Comparison of ENCODE assay signal across 12 cellular contexts in genomic region chr19:9539921-9540320, GRCh38. TPM values are rescaled to one million over a fixed set of nuclear protein-coding genes. Genes with fewer than 3 reads are reported as not detected.
DNase-seq lines count a peak whose midpoint lies in the region; ATAC-seq and TF ChIP-seq lines count a peak whose summit lies in the region.
"Not testable (repeated sequence)": the region's sequence is repeated elsewhere in the genome, so short reads cannot be mapped to it uniquely, and the experiment has no call there.
"Had no signal": no experiment of that assay in that cellular context is flagged by ENCODE, and none has a peak within 500 bp of the region (broad histone marks: within the 10 kb centered on the region; RNA-seq: fewer than 3 reads in every experiment).

No MANE protein-coding gene starts in this region.

- not testable (repeated sequence) for H3F3A ChIP-seq in GM23338 (replicated peaks; ENCODE audit: low read depth); smooth muscle cell (ENCODE audit: low read depth)

- H2AFZ ChIP-seq in GM23338; smooth muscle cell (ENCODE audit: low read depth): not testable (repeated sequence)

- not testable (repeated sequence) for H3K27me3 ChIP-seq in GM23338 (ENCODE audit: insufficient read depth); esophagus squamous epithelium; naive thymus-derived CD4-positive, alpha-beta T cell (ENCODE audit: control insufficient read depth in 2 of 2, insufficient read depth in 2 of 2, low read length in 2 of 2); smooth muscle cell (ENCODE audit: low read depth)

- CTCF ChIA-PET in activated B cell treated with CpG ODN at 0.5 μM for 24 hours (lab: Charles Lee); MCF 10A (lab: Yijun Ruan, JAX); naive thymus-derived CD4-positive, alpha-beta T cell (lab: Charles Lee): not testable (repeated sequence)

- not testable (repeated sequence) for TF ChIP-seq CTCF in GM23338 (conservative IDR thresholded peaks at IDR 0.05; ENCODE audit: low read depth in 2 of 2); activated B cell treated with CpG ODN at 0.5 μM for 24 hours (IDR thresholded peaks at IDR 0.05); MCF 10A (IDR thresholded peaks at IDR 0.05; ENCODE audit: unreplicated experiment); esophagus squamous epithelium (IDR thresholded peaks at IDR 0.05); smooth muscle cell (IDR thresholded peaks at IDR 0.05; ENCODE audit: borderline replicate concordance, insufficient read depth, poor library complexity, severe bottlenecking)

- WGBS in esophagus squamous epithelium, 2 donors: 61 to 87% methylated on average over 1 of the region's 1 CpG
- 76% methylated on average over 1 of the region's 1 CpG for WGBS in smooth muscle cell (ENCODE audit: low lambda C conversion rate)

- H3K9me3 Mint-ChIP-seq in GM23338 (peaks cover 37% of the 10 kb centered on the region), MCF 10A (ENCODE audit: unreplicated experiment) (peaks cover 15% of the 10 kb centered on the region)
- H3K9me3 Mint-ChIP-seq in activated B cell treated with CpG ODN at 0.5 μM for 24 hours: not testable (repeated sequence)
- peaks cover 43% of the 10 kb centered on the region for H3K9me3 Mint-ChIP-seq in activated T-helper 2 cell treated with anti-CD3 and anti-CD28 coated beads, Interferon-gamma antibody, Interleukin-2, Interleukin-4, amounts not matched to agents 10 μg/mL and 5 μg/mL and 100 μg/mL, durations not matched to agents 14 hours and 24 hours and 36 hours
- H3K9me3 Mint-ChIP-seq in naive thymus-derived CD4-positive, alpha-beta T cell: peaks cover 13 to 50% (median 27%) of the 10 kb centered on the region in 11 donors

- H3K36me3 ChIP-seq in GM23338 (ENCODE audit: insufficient read depth) (peaks cover 15% of the 10 kb centered on the region), esophagus squamous epithelium (peaks cover 9 to 16% (median 10%) of the 10 kb centered on the region in 3 donors), smooth muscle cell (ENCODE audit: low read depth) (peaks cover 19% of the 10 kb centered on the region)
- peaks cover 3 to 24% (median 13%) of the 10 kb centered on the region in 3 experiments for H3K36me3 ChIP-seq in naive thymus-derived CD4-positive, alpha-beta T cell (ENCODE audit: control insufficient read depth in 2 of 3, insufficient read depth in 3 of 3, low read length in 3 of 3)

- peak overlapping the region; percentile 6; the same call in 1 of the 2 replicates for H3K27ac Mint-ChIP-seq in GM23338
- peak overlapping the region; percentile 99 for H3K27ac Mint-ChIP-seq in activated B cell treated with CpG ODN at 0.5 μM for 24 hours
- peak overlapping the region; percentile 38 for H3K27ac Mint-ChIP-seq in activated T-helper 2 cell treated with anti-CD3 and anti-CD28 coated beads, Interferon-gamma antibody, Interleukin-2, Interleukin-4, amounts not matched to agents 10 μg/mL and 5 μg/mL and 100 μg/mL, durations not matched to agents 14 hours and 24 hours and 36 hours
- not testable (repeated sequence) for H3K27ac Mint-ChIP-seq in MCF 10A (ENCODE audit: low read depth, unreplicated experiment)
- H3K27ac Mint-ChIP-seq in naive thymus-derived CD4-positive, alpha-beta T cell: peak overlapping the region in 8 of 9 donors; percentile 26 to 100 (median 87)

- not testable (repeated sequence) for H3K4me3 ChIP-seq in GM23338; esophagus squamous epithelium; naive thymus-derived CD4-positive, alpha-beta T cell (ENCODE audit: low read length); smooth muscle cell

- not testable (repeated sequence) for H4K20me1 ChIP-seq in GM23338 (replicated peaks; ENCODE audit: insufficient read depth); smooth muscle cell (ENCODE audit: low read depth)

- not testable (repeated sequence) for TF ChIP-seq POLR2A in esophagus squamous epithelium (IDR thresholded peaks at IDR 0.05)

- H3K9me2 ChIP-seq in GM23338 (ENCODE audit: insufficient read depth): not testable (repeated sequence)

- H3K4me1 ChIP-seq in GM23338 (ENCODE audit: insufficient read depth); naive thymus-derived CD4-positive, alpha-beta T cell (ENCODE audit: control insufficient read depth in 2 of 2, insufficient read depth in 2 of 2, low read length in 2 of 2); smooth muscle cell (ENCODE audit: low read depth): not testable (repeated sequence)
- H3K4me1 ChIP-seq in esophagus squamous epithelium: peaks cover 5 to 19% (median 7%) of the 10 kb centered on the region in 3 donors

- intact Hi-C loops in activated B cell treated with CpG ODN at 0.5 μM for 24 hours (cut with micrococcal nuclease): loop anchor here (5.0 to 10.0 kb wide), 5 partner anchors 45 to 398 kb away; partner anchors contain the start of genes ZNF121, ZNF266, ZNF317 and ZNF561
- intact Hi-C loops in activated T-helper 2 cell treated with anti-CD3 and anti-CD28 coated beads, Interferon-gamma antibody, Interleukin-2, Interleukin-4, amounts not matched to agents 10 μg/mL and 5 μg/mL and 100 μg/mL, durations not matched to agents 14 hours and 24 hours and 36 hours (cut with micrococcal nuclease): loop anchor here (2.0 to 5.0 kb wide), 2 partner anchors 45 to 103 kb away; partner anchors contain the start of genes ZNF121 and ZNF266
- intact Hi-C loops in MCF 10A (cut with micrococcal nuclease); esophagus squamous epithelium (cut with DNase I): not testable (repeated sequence)
- intact Hi-C loops in naive thymus-derived CD4-positive, alpha-beta T cell (cut with micrococcal nuclease): loop anchor here (2.0 kb wide), 3 partner anchors 231 to 279 kb away; partner anchors contain the start of genes FBXL12 (in 1 of the 2) and ZNF699 (in 1 of the 2)

- H3K9me3 ChIP-seq in esophagus squamous epithelium: peaks cover 0 to 26% (median 7%) of the 10 kb centered on the region in 3 donors
- peaks cover 0 to 16% (median 0%) of the 10 kb centered on the region in 3 experiments for H3K9me3 ChIP-seq in naive thymus-derived CD4-positive, alpha-beta T cell (ENCODE audit: control insufficient read depth in 2 of 3, low read length in 3 of 3)
- H3K9me3 ChIP-seq in smooth muscle cell (replicated peaks; ENCODE audit: low read depth): not testable (repeated sequence)

- peaks cover 26% of the 10 kb centered on the region for H3K79me2 ChIP-seq in GM23338 (replicated peaks; ENCODE audit: insufficient read depth)
- peaks cover 32% of the 10 kb centered on the region for H3K79me2 ChIP-seq in smooth muscle cell (ENCODE audit: low read depth)

- ATAC-seq in GM23338; activated B cell treated with CpG ODN at 0.5 μM for 24 hours (ENCODE audit: low read depth); naive thymus-derived CD4-positive, alpha-beta T cell: not testable (repeated sequence)

- not testable (repeated sequence) for H3K27me3 Mint-ChIP-seq in GM23338 (ENCODE audit: insufficient read depth, low read depth, poor library complexity); activated B cell treated with CpG ODN at 0.5 μM for 24 hours; activated T-helper 2 cell treated with anti-CD3 and anti-CD28 coated beads, Interferon-gamma antibody, Interleukin-2, Interleukin-4, amounts not matched to agents 10 μg/mL and 5 μg/mL and 100 μg/mL, durations not matched to agents 14 hours and 24 hours and 36 hours (ENCODE audit: low read depth); MCF 10A (ENCODE audit: insufficient read depth, unreplicated experiment); naive thymus-derived CD4-positive, alpha-beta T cell

- POLR2A ChIA-PET in activated B cell treated with CpG ODN at 0.5 μM for 24 hours (lab: Charles Lee): not testable (repeated sequence)
- POLR2A ChIA-PET in MCF 10A (lab: Yijun Ruan, JAX): interaction anchor here (0.6 to 1.1 kb wide), 2 partner anchors 21 to 383 kb away, joined by 3 read pairs; no protein-coding TSS in a partner anchor
- POLR2A ChIA-PET in naive thymus-derived CD4-positive, alpha-beta T cell (lab: Charles Lee): interaction anchor here (0.6 kb wide), 1 partner anchor 47 kb away, joined by 3 read pairs; no protein-coding TSS in a partner anchor

- not testable (repeated sequence) for H3K9ac ChIP-seq in smooth muscle cell (ENCODE audit: low read depth)

- BruUV-seq in MCF 10A (replicated peaks; lab: Mats Ljungman, UMichigan): not testable (repeated sequence)

- H3K4me2 ChIP-seq in GM23338, smooth muscle cell: not testable (repeated sequence)

- DNase-seq in GM23338 (ENCODE audit: low spot score); activated B cell treated with CpG ODN at 0.5 μM for 24 hours; activated T-helper 2 cell treated with anti-CD3 and anti-CD28 coated beads, Interferon-gamma antibody, Interleukin-2, Interleukin-4, amounts not matched to agents 10 μg/mL and 5 μg/mL and 100 μg/mL, durations not matched to agents 14 hours and 24 hours and 36 hours (ENCODE audit: low spot score); MCF 10A (ENCODE audit: unreplicated experiment); esophagus squamous epithelium (lab: John Stamatoyannopoulos, UW); naive thymus-derived CD4-positive, alpha-beta T cell; smooth muscle cell (lab: John Stamatoyannopoulos, UW; ENCODE audit: unreplicated experiment): not testable (repeated sequence)

- H3K4me3 Mint-ChIP-seq in GM23338 (peak overlapping the region; percentile 100), activated B cell treated with CpG ODN at 0.5 μM for 24 hours (peak overlapping the region; percentile 59), MCF 10A (ENCODE audit: unreplicated experiment) (peak overlapping the region; percentile 26)
- peak overlapping the region; percentile 68 for H3K4me3 Mint-ChIP-seq in activated T-helper 2 cell treated with anti-CD3 and anti-CD28 coated beads, Interferon-gamma antibody, Interleukin-2, Interleukin-4, amounts not matched to agents 10 μg/mL and 5 μg/mL and 100 μg/mL, durations not matched to agents 14 hours and 24 hours and 36 hours (ENCODE audit: low read depth)
- peak overlapping the region; percentile 49 to 99 (median 98) for H3K4me3 Mint-ChIP-seq in naive thymus-derived CD4-positive, alpha-beta T cell

- H3K36me3 Mint-ChIP-seq in GM23338 (ENCODE audit: low read depth): peaks cover 45% of the 10 kb centered on the region
- peaks cover 28% of the 10 kb centered on the region for H3K36me3 Mint-ChIP-seq in activated B cell treated with CpG ODN at 0.5 μM for 24 hours (ENCODE audit: low read depth)
- H3K36me3 Mint-ChIP-seq in activated T-helper 2 cell treated with anti-CD3 and anti-CD28 coated beads, Interferon-gamma antibody, Interleukin-2, Interleukin-4, amounts not matched to agents 10 μg/mL and 5 μg/mL and 100 μg/mL, durations not matched to agents 14 hours and 24 hours and 36 hours (ENCODE audit: low read depth): peaks cover 53% of the 10 kb centered on the region
- H3K36me3 Mint-ChIP-seq in MCF 10A (ENCODE audit: insufficient read depth, unreplicated experiment): peaks cover 14% of the 10 kb centered on the region
- H3K36me3 Mint-ChIP-seq in naive thymus-derived CD4-positive, alpha-beta T cell: peaks cover 18 to 41% (median 28%) of the 10 kb centered on the region in 5 donors

- H3K27ac ChIP-seq in GM23338 (ENCODE audit: low read depth); naive thymus-derived CD4-positive, alpha-beta T cell (ENCODE audit: low read depth, low read length): not testable (repeated sequence)
- H3K27ac ChIP-seq in esophagus squamous epithelium (peak overlapping the region in 3 of 4 donors; percentile 21 to 97 (median 34)), smooth muscle cell (ENCODE audit: low read depth) (peak overlapping the region; percentile 38)

- H3K4me1 Mint-ChIP-seq in GM23338; activated T-helper 2 cell treated with anti-CD3 and anti-CD28 coated beads, Interferon-gamma antibody, Interleukin-2, Interleukin-4, amounts not matched to agents 10 μg/mL and 5 μg/mL and 100 μg/mL, durations not matched to agents 14 hours and 24 hours and 36 hours (ENCODE audit: low read depth); MCF 10A (ENCODE audit: insufficient read depth, unreplicated experiment): not testable (repeated sequence)
- peaks cover 26% of the 10 kb centered on the region for H3K4me1 Mint-ChIP-seq in activated B cell treated with CpG ODN at 0.5 μM for 24 hours
- H3K4me1 Mint-ChIP-seq in naive thymus-derived CD4-positive, alpha-beta T cell: peaks cover 14 to 46% (median 33%) of the 10 kb centered on the region in 7 donors

RNA-seq across cellular contexts. Expression of gene ZNF426, which starts 1.5 kb away (rescaled TPM):
- 20.0 and 22.7 TPM in 2 replicates for total RNA-seq in GM23338 (2014; rRNA removed; shearing (Covaris generic))
- polyA plus RNA-seq in GM23338 (2016; fragmentation: Nextera tagmentation; extraction: Ambion mirVana) (10.5 and 11.0 TPM in 2 replicates), smooth muscle cell (8.1 and 12.7 TPM in 2 replicates)
- total RNA-seq in activated B cell treated with CpG ODN at 0.5 μM for 24 hours (18.8 and 22.7 TPM in 2 replicates), MCF 10A (2022) (8.1 and 13.2 TPM in 2 replicates), esophagus squamous epithelium (10 to 100 TPM; 18.5 to 21.7 (median 19.3) TPM), smooth muscle cell (13.2 and 21.0 TPM in 2 replicates)
- total RNA-seq in activated T-helper 2 cell treated with anti-CD3 and anti-CD28 coated beads, Interferon-gamma antibody, Interleukin-2, Interleukin-4, amounts not matched to agents 10 μg/mL and 5 μg/mL and 100 μg/mL, durations not matched to agents 14 hours and 24 hours and 36 hours: 10.4 and 10.5 TPM in 2 replicates
- total RNA-seq in naive thymus-derived CD4-positive, alpha-beta T cell: 10 to 100 TPM; 11.2 to 22.6 (median 15.8) TPM
- 10 to 100 TPM; 15.0 to 21.5 TPM for polyA plus RNA-seq in naive thymus-derived CD4-positive, alpha-beta T cell

RNA-seq across cellular contexts. Expression of gene ZNF560, which starts 41.5 kb away (rescaled TPM):
- 0.14 and 0.31 TPM in 2 replicates for total RNA-seq in GM23338 (2014; rRNA removed; shearing (Covaris generic))
- not detected in 2 replicates for polyA plus RNA-seq in GM23338 (2016; fragmentation: Nextera tagmentation; extraction: Ambion mirVana)
- 0.15 TPM in 1 of 2 replicates, not detected in the other for total RNA-seq in activated B cell treated with CpG ODN at 0.5 μM for 24 hours
- not detected in 2 replicates for total RNA-seq in activated T-helper 2 cell treated with anti-CD3 and anti-CD28 coated beads, Interferon-gamma antibody, Interleukin-2, Interleukin-4, amounts not matched to agents 10 μg/mL and 5 μg/mL and 100 μg/mL, durations not matched to agents 14 hours and 24 hours and 36 hours
- total RNA-seq in MCF 10A (2022): not detected in 2 replicates
- total RNA-seq in esophagus squamous epithelium: not detected
- not detected for total RNA-seq in naive thymus-derived CD4-positive, alpha-beta T cell
- polyA plus RNA-seq in naive thymus-derived CD4-positive, alpha-beta T cell: not detected
- total RNA-seq in smooth muscle cell: not detected in 2 replicates
- not detected in 2 replicates for polyA plus RNA-seq in smooth muscle cell
- total RNA-seq: activated CD8-positive, alpha-beta memory T cell treated with anti-CD3 and anti-CD28 coated beads for 36 hours; lung; NCI-H460; subcutaneous adipose tissue; upper lobe of left lung had no signal

RNA-seq across cellular contexts. Expression of gene ZNF121, which starts 44.4 kb away (rescaled TPM):
- 252 and 263 TPM in 2 replicates for total RNA-seq in GM23338 (2014; rRNA removed; shearing (Covaris generic))
- 42.3 and 50.8 TPM in 2 replicates for polyA plus RNA-seq in GM23338 (2016; fragmentation: Nextera tagmentation; extraction: Ambion mirVana)
- total RNA-seq in activated B cell treated with CpG ODN at 0.5 μM for 24 hours: 53.7 and 57.0 TPM in 2 replicates
- total RNA-seq in activated T-helper 2 cell treated with anti-CD3 and anti-CD28 coated beads, Interferon-gamma antibody, Interleukin-2, Interleukin-4, amounts not matched to agents 10 μg/mL and 5 μg/mL and 100 μg/mL, durations not matched to agents 14 hours and 24 hours and 36 hours: 57.2 and 62.2 TPM in 2 replicates
- 51.9 and 63.9 TPM in 2 replicates for total RNA-seq in MCF 10A (2022)
- 10 to 100 TPM; 23.7 to 48.6 (median 31.1) TPM for total RNA-seq in esophagus squamous epithelium
- total RNA-seq in naive thymus-derived CD4-positive, alpha-beta T cell: 10 to 100 TPM; 28.3 to 49.4 (median 47.0) TPM
- 1 to 10 TPM; 3.3 to 5.0 TPM for polyA plus RNA-seq in naive thymus-derived CD4-positive, alpha-beta T cell
- 33.1 and 33.6 TPM in 2 replicates for total RNA-seq in smooth muscle cell
- polyA plus RNA-seq in smooth muscle cell: 3.6 and 4.1 TPM in 2 replicates

Comparison
In these comparisons a context has a peak if more than half of its experiments do, and no peak if none do; other contexts are left out.
1. H3K4me3 Mint-ChIP-seq: peak in every context shown above with its lines; median percentile 100 in GM23338; 98 in naive thymus-derived CD4-positive, alpha-beta T cell; 68 in activated T-helper 2 cell treated with anti-CD3 and anti-CD28 coated beads, Interferon-gamma antibody, Interleukin-2, Interleukin-4, amounts not matched to agents 10 μg/mL and 5 μg/mL and 100 μg/mL, durations not matched to agents 14 hours and 24 hours and 36 hours; 59 in activated B cell treated with CpG ODN at 0.5 μM for 24 hours; 26 in MCF 10A.